1 cellular context compared by ENCODE assay signal in genomic region chr1:53326088-53326597, GRCh38.
TF ChIP-seq lines count a peak whose summit lies in the region.

No MANE protein-coding gene starts in this region.

TF ChIP-seq in HEK293, 187 proteins besides CTCF, POLR2A, EP300 and RAD21 (continued from another document and continues in another):
- TF ChIP-seq ZNF560 (tag by site-specific recombination; IDR thresholded peaks at IDR 0.05; ENCODE audit: borderline replicate concordance) (no peak), ZNF350 (tag by site-specific recombination; IDR thresholded peaks at IDR 0.05) (no peak), ZNF292 (tag by site-specific recombination; IDR thresholded peaks at IDR 0.05; ENCODE audit: borderline replicate concordance, low read depth) (no peak), ZFP37 (tag by site-specific recombination; IDR thresholded peaks at IDR 0.05) (no peak), SP3 (tag by site-specific recombination; IDR thresholded peaks at IDR 0.05) (peak; percentile 94), ZNF510 (tag by site-specific recombination; IDR thresholded peaks at IDR 0.05; ENCODE audit: insufficient replicate concordance) (no peak), ZNF221 (tag by site-specific recombination; IDR thresholded peaks at IDR 0.05; ENCODE audit: borderline replicate concordance) (no peak), ZBTB49 (tag by site-specific recombination; IDR thresholded peaks at IDR 0.05; ENCODE audit: low read depth) (no peak), PRDM1 (tag by site-specific recombination; IDR thresholded peaks at IDR 0.05) (no peak), ZBTB48 (tag by site-specific recombination; IDR thresholded peaks at IDR 0.05) (peak; percentile 50; the same call in 1 of the 2 replicates), ZNF610 (tag by site-specific recombination; IDR thresholded peaks at IDR 0.05; ENCODE audit: borderline replicate concordance) (no peak), SP2 (tag by site-specific recombination; IDR thresholded peaks at IDR 0.05) (peak; percentile 78), KLF10 (tag by site-specific recombination; IDR thresholded peaks at IDR 0.05) (peak; percentile 99), ZNF140 (tag by site-specific recombination; IDR thresholded peaks at IDR 0.05) (no peak), SALL2 (tag by site-specific recombination; IDR thresholded peaks at IDR 0.05; ENCODE audit: borderline replicate concordance) (no peak), ZNF146 (tag by site-specific recombination; IDR thresholded peaks at IDR 0.05) (no peak), ZNF514 (tag by site-specific recombination; IDR thresholded peaks at IDR 0.05) (no peak), REST (tag by site-specific recombination; IDR thresholded peaks at IDR 0.05) (no peak), ZNF366 (tag by site-specific recombination; conservative IDR thresholded peaks at IDR 0.05) (no peak), ZNF677 (tag by site-specific recombination; IDR thresholded peaks at IDR 0.05) (no peak), ZNF335 (tag by site-specific recombination; conservative IDR thresholded peaks at IDR 0.05) (peak; percentile 44), ZNF776 (tag by site-specific recombination; IDR thresholded peaks at IDR 0.05; ENCODE audit: borderline replicate concordance) (no peak), ZNF24 (tag by site-specific recombination; IDR thresholded peaks at IDR 0.05) (no peak; the same call in 1 of the 2 replicates), ZNF664 (tag by site-specific recombination; IDR thresholded peaks at IDR 0.05) (no peak), GLI4 (tag by site-specific recombination; IDR thresholded peaks at IDR 0.05) (no peak), ZNF544 (tag by site-specific recombination; IDR thresholded peaks at IDR 0.05) (no peak), HOXD13 (CRISPR knock-in tag; IDR thresholded peaks at IDR 0.05; ENCODE audit: borderline replicate concordance) (no peak)
- TF ChIP-seq, protein P1, sequence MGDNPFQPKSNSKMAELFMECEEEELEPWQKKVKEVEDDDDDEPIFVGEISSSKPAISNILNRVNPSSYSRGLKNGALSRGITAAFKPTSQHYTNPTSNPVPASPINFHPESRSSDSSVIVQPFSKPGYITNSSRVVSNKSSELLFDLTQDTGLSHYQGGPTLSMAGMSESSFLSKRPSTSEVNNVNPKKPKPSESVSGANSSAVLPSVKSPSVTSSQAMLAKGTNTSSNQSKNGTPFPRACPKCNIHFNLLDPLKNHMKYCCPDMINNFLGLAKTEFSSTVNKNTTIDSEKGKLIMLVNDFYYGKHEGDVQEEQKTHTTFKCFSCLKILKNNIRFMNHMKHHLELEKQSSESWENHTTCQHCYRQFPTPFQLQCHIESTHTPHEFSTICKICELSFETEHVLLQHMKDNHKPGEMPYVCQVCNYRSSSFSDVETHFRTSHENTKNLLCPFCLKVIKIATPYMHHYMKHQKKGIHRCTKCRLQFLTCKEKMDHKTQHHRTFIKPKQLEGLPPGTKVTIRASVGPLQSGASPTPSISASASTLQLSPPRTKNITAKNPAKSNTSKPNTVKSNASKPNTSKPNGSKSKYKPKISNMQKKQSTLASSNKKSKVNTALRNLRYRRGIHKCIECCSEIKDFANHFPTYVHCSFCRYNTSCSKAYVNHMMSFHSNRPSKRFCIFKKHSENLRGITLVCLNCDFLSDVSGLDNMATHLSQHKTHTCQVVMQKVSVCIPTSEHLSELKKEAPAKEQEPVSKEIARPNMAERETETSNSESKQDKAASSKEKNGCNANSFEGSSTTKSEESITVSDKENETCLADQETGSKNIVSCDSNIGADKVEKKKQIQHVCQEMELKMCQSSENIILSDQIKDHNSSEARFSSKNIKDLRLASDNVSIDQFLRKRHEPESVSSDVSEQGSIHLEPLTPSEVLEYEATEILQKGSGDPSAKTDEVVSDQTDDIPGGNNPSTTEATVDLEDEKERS (tag by site-specific recombination; IDR thresholded peaks at IDR 0.05), result no peak
- TF ChIP-seq, protein P2, sequence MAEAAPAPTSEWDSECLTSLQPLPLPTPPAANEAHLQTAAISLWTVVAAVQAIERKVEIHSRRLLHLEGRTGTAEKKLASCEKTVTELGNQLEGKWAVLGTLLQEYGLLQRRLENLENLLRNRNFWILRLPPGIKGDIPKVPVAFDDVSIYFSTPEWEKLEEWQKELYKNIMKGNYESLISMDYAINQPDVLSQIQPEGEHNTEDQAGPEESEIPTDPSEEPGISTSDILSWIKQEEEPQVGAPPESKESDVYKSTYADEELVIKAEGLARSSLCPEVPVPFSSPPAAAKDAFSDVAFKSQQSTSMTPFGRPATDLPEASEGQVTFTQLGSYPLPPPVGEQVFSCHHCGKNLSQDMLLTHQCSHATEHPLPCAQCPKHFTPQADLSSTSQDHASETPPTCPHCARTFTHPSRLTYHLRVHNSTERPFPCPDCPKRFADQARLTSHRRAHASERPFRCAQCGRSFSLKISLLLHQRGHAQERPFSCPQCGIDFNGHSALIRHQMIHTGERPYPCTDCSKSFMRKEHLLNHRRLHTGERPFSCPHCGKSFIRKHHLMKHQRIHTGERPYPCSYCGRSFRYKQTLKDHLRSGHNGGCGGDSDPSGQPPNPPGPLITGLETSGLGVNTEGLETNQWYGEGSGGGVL (tag by site-specific recombination; IDR thresholded peaks at IDR 0.05), result no peak
- TF ChIP-seq, protein P3, sequence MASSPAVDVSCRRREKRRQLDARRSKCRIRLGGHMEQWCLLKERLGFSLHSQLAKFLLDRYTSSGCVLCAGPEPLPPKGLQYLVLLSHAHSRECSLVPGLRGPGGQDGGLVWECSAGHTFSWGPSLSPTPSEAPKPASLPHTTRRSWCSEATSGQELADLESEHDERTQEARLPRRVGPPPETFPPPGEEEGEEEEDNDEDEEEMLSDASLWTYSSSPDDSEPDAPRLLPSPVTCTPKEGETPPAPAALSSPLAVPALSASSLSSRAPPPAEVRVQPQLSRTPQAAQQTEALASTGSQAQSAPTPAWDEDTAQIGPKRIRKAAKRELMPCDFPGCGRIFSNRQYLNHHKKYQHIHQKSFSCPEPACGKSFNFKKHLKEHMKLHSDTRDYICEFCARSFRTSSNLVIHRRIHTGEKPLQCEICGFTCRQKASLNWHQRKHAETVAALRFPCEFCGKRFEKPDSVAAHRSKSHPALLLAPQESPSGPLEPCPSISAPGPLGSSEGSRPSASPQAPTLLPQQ (tag by site-specific recombination; IDR thresholded peaks at IDR 0.05), result no peak
- TF ChIP-seq, protein P4, sequence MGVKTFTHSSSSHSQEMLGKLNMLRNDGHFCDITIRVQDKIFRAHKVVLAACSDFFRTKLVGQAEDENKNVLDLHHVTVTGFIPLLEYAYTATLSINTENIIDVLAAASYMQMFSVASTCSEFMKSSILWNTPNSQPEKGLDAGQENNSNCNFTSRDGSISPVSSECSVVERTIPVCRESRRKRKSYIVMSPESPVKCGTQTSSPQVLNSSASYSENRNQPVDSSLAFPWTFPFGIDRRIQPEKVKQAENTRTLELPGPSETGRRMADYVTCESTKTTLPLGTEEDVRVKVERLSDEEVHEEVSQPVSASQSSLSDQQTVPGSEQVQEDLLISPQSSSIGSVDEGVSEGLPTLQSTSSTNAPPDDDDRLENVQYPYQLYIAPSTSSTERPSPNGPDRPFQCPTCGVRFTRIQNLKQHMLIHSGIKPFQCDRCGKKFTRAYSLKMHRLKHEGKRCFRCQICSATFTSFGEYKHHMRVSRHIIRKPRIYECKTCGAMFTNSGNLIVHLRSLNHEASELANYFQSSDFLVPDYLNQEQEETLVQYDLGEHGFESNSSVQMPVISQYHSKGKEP (tag by site-specific recombination; IDR thresholded peaks at IDR 0.05), result no peak
- TF ChIP-seq, protein P5, sequence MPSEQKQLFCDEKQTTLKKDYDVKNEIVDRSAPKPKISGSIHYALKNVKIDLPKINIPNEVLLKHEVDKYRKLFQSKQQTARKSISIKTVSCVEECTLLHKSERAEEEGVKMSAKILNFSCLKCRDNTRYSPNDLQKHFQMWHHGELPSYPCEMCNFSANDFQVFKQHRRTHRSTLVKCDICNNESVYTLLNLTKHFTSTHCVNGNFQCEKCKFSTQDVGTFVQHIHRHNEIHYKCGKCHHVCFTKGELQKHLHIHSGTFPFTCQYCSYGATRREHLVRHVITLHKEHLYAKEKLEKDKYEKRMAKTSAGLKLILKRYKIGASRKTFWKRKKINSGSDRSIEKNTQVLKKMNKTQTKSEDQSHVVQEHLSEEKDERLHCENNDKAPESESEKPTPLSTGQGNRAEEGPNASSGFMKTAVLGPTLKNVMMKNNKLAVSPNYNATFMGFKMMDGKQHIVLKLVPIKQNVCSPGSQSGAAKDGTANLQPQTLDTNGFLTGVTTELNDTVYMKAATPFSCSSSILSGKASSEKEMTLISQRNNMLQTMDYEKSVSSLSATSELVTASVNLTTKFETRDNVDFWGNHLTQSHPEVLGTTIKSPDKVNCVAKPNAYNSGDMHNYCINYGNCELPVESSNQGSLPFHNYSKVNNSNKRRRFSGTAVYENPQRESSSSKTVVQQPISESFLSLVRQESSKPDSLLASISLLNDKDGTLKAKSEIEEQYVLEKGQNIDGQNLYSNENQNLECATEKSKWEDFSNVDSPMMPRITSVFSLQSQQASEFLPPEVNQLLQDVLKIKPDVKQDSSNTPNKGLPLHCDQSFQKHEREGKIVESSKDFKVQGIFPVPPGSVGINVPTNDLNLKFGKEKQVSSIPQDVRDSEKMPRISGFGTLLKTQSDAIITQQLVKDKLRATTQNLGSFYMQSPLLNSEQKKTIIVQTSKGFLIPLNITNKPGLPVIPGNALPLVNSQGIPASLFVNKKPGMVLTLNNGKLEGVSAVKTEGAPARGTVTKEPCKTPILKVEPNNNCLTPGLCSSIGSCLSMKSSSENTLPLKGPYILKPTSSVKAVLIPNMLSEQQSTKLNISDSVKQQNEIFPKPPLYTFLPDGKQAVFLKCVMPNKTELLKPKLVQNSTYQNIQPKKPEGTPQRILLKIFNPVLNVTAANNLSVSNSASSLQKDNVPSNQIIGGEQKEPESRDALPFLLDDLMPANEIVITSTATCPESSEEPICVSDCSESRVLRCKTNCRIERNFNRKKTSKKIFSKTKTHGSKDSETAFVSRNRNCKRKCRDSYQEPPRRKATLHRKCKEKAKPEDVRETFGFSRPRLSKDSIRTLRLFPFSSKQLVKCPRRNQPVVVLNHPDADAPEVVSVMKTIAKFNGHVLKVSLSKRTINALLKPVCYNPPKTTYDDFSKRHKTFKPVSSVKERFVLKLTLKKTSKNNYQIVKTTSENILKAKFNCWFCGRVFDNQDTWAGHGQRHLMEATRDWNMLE (tag by site-specific recombination; conservative IDR thresholded peaks at IDR 0.05; ENCODE audit: low read depth), result no peak
- TF ChIP-seq, protein P6, sequence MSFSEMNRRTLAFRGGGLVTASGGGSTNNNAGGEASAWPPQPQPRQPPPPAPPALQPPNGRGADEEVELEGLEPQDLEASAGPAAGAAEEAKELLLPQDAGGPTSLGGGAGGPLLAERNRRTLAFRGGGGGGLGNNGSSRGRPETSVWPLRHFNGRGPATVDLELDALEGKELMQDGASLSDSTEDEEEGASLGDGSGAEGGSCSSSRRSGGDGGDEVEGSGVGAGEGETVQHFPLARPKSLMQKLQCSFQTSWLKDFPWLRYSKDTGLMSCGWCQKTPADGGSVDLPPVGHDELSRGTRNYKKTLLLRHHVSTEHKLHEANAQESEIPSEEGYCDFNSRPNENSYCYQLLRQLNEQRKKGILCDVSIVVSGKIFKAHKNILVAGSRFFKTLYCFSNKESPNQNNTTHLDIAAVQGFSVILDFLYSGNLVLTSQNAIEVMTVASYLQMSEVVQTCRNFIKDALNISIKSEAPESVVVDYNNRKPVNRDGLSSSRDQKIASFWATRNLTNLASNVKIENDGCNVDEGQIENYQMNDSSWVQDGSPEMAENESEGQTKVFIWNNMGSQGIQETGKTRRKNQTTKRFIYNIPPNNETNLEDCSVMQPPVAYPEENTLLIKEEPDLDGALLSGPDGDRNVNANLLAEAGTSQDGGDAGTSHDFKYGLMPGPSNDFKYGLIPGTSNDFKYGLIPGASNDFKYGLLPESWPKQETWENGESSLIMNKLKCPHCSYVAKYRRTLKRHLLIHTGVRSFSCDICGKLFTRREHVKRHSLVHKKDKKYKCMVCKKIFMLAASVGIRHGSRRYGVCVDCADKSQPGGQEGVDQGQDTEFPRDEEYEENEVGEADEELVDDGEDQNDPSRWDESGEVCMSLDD (tag by site-specific recombination; IDR thresholded peaks at IDR 0.05), result no peak; the same call in 1 of the 2 replicates
